Comparison of ENCODE assay signal across 16 cellular contexts in the genomic region with DNA sequence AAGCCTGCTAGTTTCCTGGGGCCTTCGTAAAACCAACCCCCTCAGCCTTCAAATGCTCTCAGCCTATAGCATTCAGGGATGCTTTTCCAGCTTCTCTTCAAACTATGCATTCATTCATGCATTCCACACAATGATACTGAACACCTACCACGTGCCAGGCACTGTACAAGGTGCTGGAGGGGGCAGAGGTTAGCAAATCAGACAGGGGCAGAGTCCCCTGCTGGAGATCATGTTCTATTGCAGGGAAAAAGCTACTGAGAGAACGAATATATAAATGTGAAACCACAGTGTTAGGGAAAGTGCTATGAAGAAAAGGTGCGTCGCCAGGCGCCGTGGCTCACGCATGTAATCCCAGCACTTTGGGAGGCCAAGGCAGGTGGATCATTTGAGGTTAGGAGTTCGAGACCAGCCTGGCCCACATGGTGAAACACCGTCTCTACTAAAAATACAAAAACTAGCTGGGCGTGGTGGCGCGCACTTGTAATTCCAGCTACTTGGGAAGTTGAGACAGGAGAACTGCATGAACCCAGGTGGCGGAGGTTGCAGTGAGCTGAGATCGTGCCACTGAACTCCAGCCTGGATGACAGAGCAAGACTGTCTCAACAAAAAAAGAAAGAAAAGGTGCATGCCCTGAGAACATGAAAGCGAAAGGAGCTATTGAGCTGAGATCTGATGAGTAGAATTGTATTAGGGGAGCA.
A peak's percentile ranks its signal among the peaks of the same experiment; 100 is the strongest.
DNase-seq lines count a peak whose midpoint lies in the region; ATAC-seq and TF ChIP-seq lines count a peak whose summit lies in the region.
"Had no signal": no experiment of that assay in that cellular context is flagged by ENCODE, and none has a peak within 500 bp of the region (broad histone marks: within the 10 kb centered on the region; RNA-seq: fewer than 3 reads in every experiment).

No MANE protein-coding gene starts in this region.

- no peaks in the 10 kb centered on the region for H3K36me3 Mint-ChIP-seq in activated T-helper 1 cell treated with anti-CD3 and anti-CD28 coated beads, Interleukin-12 subunit alpha, Interleukin-12 subunit beta, Interleukin-2, Interleukin-4 antibody, amounts not matched to agents 30 ng/mL and 10 ng/mL and 1 ng/mL, durations not matched to agents 14 hours and 24 hours and 36 hours (ENCODE audit: low read depth)
- H3K36me3 Mint-ChIP-seq in type B pancreatic cell, result no peaks in the 10 kb centered on the region

- TF ChIP-seq CTCF in 22Rv1 (IDR thresholded peaks at IDR 0.05) (peak; percentile 17; the same call in 1 of the 2 replicates), GM12865 (IDR thresholded peaks at IDR 0.05; ENCODE audit: insufficient read depth, low read depth, low read length, missing control alignments) (peak; percentile 19), VCaP (conservative IDR thresholded peaks at IDR 0.05) (0 out of 2 replicates have a peak, but pooled peaks have one; percentile 16), heart left ventricle (IDR thresholded peaks at IDR 0.05) (no peak), type B pancreatic cell (conservative IDR thresholded peaks at IDR 0.05) (no peak)

- H3K36me3 ChIP-seq in heart left ventricle, result no peaks in the 10 kb centered on the region

- WGBS in heart left ventricle, 4 donors, result 90 to 91% (median 90%) methylated on average over 16 of the region's 16 CpGs

- H3K9me3 ChIP-seq in heart left ventricle, result peaks cover 0 to 7% (median 0%) of the 10 kb centered on the region in 12 donors
- H3K9me3 ChIP-seq: Caco-2 had no signal

- no peaks in the 10 kb centered on the region for H3K9me3 Mint-ChIP-seq in activated T-helper 1 cell treated with anti-CD3 and anti-CD28 coated beads, Interleukin-12 subunit alpha, Interleukin-12 subunit beta, Interleukin-2, Interleukin-4 antibody, amounts not matched to agents 30 ng/mL and 10 ng/mL and 1 ng/mL, durations not matched to agents 14 hours and 24 hours and 36 hours
- H3K9me3 Mint-ChIP-seq in type B pancreatic cell, result peaks cover 7% of the 10 kb centered on the region

- intact Hi-C loops in heart left ventricle (cut with DNase I), result loop anchor here in 1 of 10 donors (10.0 kb wide), 1 partner anchor 58 kb away; no protein-coding TSS in a partner anchor
- intact Hi-C loops in activated T-helper 1 cell treated with anti-CD3 and anti-CD28 coated beads, Interleukin-12 subunit alpha, Interleukin-12 subunit beta, Interleukin-2, Interleukin-4 antibody, amounts not matched to agents 30 ng/mL and 10 ng/mL and 1 ng/mL, durations not matched to agents 14 hours and 24 hours and 36 hours (cut with micrococcal nuclease), result no loop called here

- H3K27me3 Mint-ChIP-seq in activated T-helper 1 cell treated with anti-CD3 and anti-CD28 coated beads, Interleukin-12 subunit alpha, Interleukin-12 subunit beta, Interleukin-2, Interleukin-4 antibody, amounts not matched to agents 30 ng/mL and 10 ng/mL and 1 ng/mL, durations not matched to agents 14 hours and 24 hours and 36 hours (ENCODE audit: insufficient read depth), result no peaks in the 10 kb centered on the region
- H3K27me3 Mint-ChIP-seq in type B pancreatic cell, result peaks cover 5% of the 10 kb centered on the region

- H3K27me3 ChIP-seq in heart left ventricle, result no peaks in the 10 kb centered on the region

- no peaks in the 10 kb centered on the region for H3K4me1 ChIP-seq in heart left ventricle
- H3K4me1 ChIP-seq: Caco-2 had no signal

- H3K27ac ChIP-seq in 22Rv1, result no peak overlapping the region
- H3K27ac ChIP-seq in VCaP, result no peak overlapping the region
- H3K27ac ChIP-seq in heart left ventricle, result no peak overlapping the region
- H3K27ac ChIP-seq: PC-9 had no signal

- ATAC-seq in heart left ventricle (no peak), GM18505 (IDR thresholded peaks at IDR 0.05; ENCODE audit: unreplicated experiment) (no peak)

- TF ChIP-seq POLR2A in heart left ventricle (IDR thresholded peaks at IDR 0.05) (no peak), GM18505 (IDR thresholded peaks at IDR 0.05; ENCODE audit: borderline replicate concordance, extremely low read depth, insufficient read depth, insufficient read length) (no peak)

- no peaks in the 10 kb centered on the region for H3K4me1 Mint-ChIP-seq in activated T-helper 1 cell treated with anti-CD3 and anti-CD28 coated beads, Interleukin-12 subunit alpha, Interleukin-12 subunit beta, Interleukin-2, Interleukin-4 antibody, amounts not matched to agents 30 ng/mL and 10 ng/mL and 1 ng/mL, durations not matched to agents 14 hours and 24 hours and 36 hours (ENCODE audit: low read depth)
- no peaks in the 10 kb centered on the region for H3K4me1 Mint-ChIP-seq in type B pancreatic cell (ENCODE audit: unreplicated experiment)

- no peak overlapping the region for H3K27ac Mint-ChIP-seq in activated T-helper 1 cell treated with anti-CD3 and anti-CD28 coated beads, Interleukin-12 subunit alpha, Interleukin-12 subunit beta, Interleukin-2, Interleukin-4 antibody, amounts not matched to agents 30 ng/mL and 10 ng/mL and 1 ng/mL, durations not matched to agents 14 hours and 24 hours and 36 hours
- H3K27ac Mint-ChIP-seq in type B pancreatic cell, result no peak overlapping the region

- no peak overlapping the region for H3K4me3 ChIP-seq in GM12865 (ENCODE audit: low read depth, low read length)
- no peak overlapping the region for H3K4me3 ChIP-seq in heart left ventricle
- H3K4me3 ChIP-seq: PC-9 had no signal

- no peak overlapping the region for H3K4me3 Mint-ChIP-seq in activated T-helper 1 cell treated with anti-CD3 and anti-CD28 coated beads, Interleukin-12 subunit alpha, Interleukin-12 subunit beta, Interleukin-2, Interleukin-4 antibody, amounts not matched to agents 30 ng/mL and 10 ng/mL and 1 ng/mL, durations not matched to agents 14 hours and 24 hours and 36 hours
- H3K4me3 Mint-ChIP-seq in type B pancreatic cell, result no peak overlapping the region

- no peak for DNase-seq in GM12865 (ENCODE audit: low read depth)
- DNase-seq in iPS DF 19.7 (ENCODE audit: low read depth, low spot score), result peak; percentile 3
- DNase-seq in heart left ventricle, result no peak
- DNase-seq in activated T-helper 1 cell treated with anti-CD3 and anti-CD28 coated beads, Interleukin-12 subunit alpha, Interleukin-12 subunit beta, Interleukin-2, Interleukin-4 antibody, amounts not matched to agents 30 ng/mL and 10 ng/mL and 1 ng/mL, durations not matched to agents 14 hours and 24 hours and 36 hours (ENCODE audit: low spot score), result no peak
- DNase-seq in type B pancreatic cell (ENCODE audit: extremely low spot score, unreplicated experiment), result no peak
- DNase-seq: Caco-2; DMS79 treated with DMSO at 0.1 percent for 48 hours; IMR-90; NCI-H1436; NCI-H226; NCI-H526 treated with DMSO at 0.1 percent for 48 hours; NK-92 treated with Interleukin-12 subunit alpha and Interleukin-12 subunit beta, amount 100 ng/mL, for 24 hours; PC-9 had no signal

Comparison
In these comparisons a context has a peak if more than half of its experiments do, and no peak if none do; other contexts are left out.
1. CTCF ChIP-seq: peak in 22Rv1 (single experiment), GM12865 (single experiment) and VCaP (single experiment); none in heart left ventricle (0 of 12) and type B pancreatic cell (single experiment).